ENCODE assay signal across 1 cellular context in genomic region chr14:100106661-100107112, GRCh38.
TF ChIP-seq lines count a peak whose summit lies in the region.

No MANE protein-coding gene starts in this region.

TF ChIP-seq in HepG2, 621 proteins besides CTCF, POLR2A, EP300 and RAD21:
- TF ChIP-seq WIZ (CRISPR knock-in tag; IDR thresholded peaks at IDR 0.05): no peak
- no peak for TF ChIP-seq ZNF44 (CRISPR knock-in tag; IDR thresholded peaks at IDR 0.05)
- no peak for TF ChIP-seq NFIC (IDR thresholded peaks at IDR 0.05; ENCODE audit: low read length)
- no peak for TF ChIP-seq THAP11 (CRISPR knock-in tag; IDR thresholded peaks at IDR 0.05)
- no peak for TF ChIP-seq PLSCR1 (CRISPR knock-in tag; IDR thresholded peaks at IDR 0.05; ENCODE audit: borderline replicate concordance)
- no peak for TF ChIP-seq ZNF800 (CRISPR knock-in tag; IDR thresholded peaks at IDR 0.05)
- TF ChIP-seq RELA (CRISPR knock-in tag; IDR thresholded peaks at IDR 0.05): no peak
- no peak for TF ChIP-seq ZUFSP (CRISPR knock-in tag; IDR thresholded peaks at IDR 0.05; ENCODE audit: borderline replicate concordance)
- TF ChIP-seq ZNF124 (CRISPR knock-in tag; IDR thresholded peaks at IDR 0.05): no peak
- TF ChIP-seq ZNF441 (CRISPR knock-in tag; IDR thresholded peaks at IDR 0.05; ENCODE audit: borderline replicate concordance): no peak
